ENCODE assay signal across 11 cellular contexts in the genomic region with DNA sequence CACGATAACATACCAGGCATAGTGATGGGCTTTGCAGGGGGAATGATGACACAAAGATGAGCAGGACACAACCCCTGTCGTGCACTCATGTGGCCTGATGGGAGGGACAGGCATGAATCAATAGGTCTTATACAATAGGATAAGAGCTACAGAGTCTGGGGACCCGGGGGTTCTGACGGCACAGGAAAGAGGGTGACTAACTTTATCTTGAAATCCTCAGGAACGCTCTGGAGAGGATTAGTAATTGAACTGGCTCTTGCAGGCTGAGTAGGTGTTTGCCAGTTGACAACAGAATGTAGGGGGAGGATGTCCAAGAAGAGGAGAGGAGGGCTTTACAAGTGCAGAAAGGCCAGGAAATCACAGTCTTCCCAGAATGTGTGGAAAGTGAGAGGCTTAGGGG.
DNase-seq lines count a peak whose midpoint lies in the region; ATAC-seq, FAIRE-seq and TF ChIP-seq lines count a peak whose summit lies in the region.
"Had no signal": no experiment of that assay in that cellular context is flagged by ENCODE, and none has a peak within 500 bp of the region (broad histone marks: within the 10 kb centered on the region; RNA-seq: fewer than 3 reads in every experiment).

No MANE protein-coding gene starts in this region.

- H2AFZ ChIP-seq in keratinocyte (ENCODE audit: control insufficient read depth, low read length), result no peak overlapping the region

- TF ChIP-seq CTCF in astrocyte of the spinal cord (IDR thresholded peaks at IDR 0.05; ENCODE audit: low read depth, low read length) (no peak), keratinocyte (optimal IDR thresholded peaks at IDR 0.05 in 1 of 3, IDR thresholded peaks at IDR 0.05 in 1 of 3, conservative IDR thresholded peaks at IDR 0.05 in 1 of 3; ENCODE audit: extremely low read depth in 1 of 3, insufficient read depth in 2 of 3, low read length in 3 of 3) (no peak)

- no peak overlapping the region for H3K4me3 ChIP-seq in astrocyte of the spinal cord (ENCODE audit: low read depth, low read length)
- no peak overlapping the region for H3K4me3 ChIP-seq in keratinocyte (ENCODE audit: control insufficient read depth in 2 of 3, extremely low read depth in 1 of 3, insufficient read depth in 2 of 3, low read depth in 1 of 3, low read length in 3 of 3)

- in situ Hi-C loops in astrocyte of the spinal cord (cut with HindIII; ENCODE audit: low sequenced_read_pairs), result no loop called here

- no peak overlapping the region for H3K9ac ChIP-seq in keratinocyte (ENCODE audit: control insufficient read depth, extremely low read depth, insufficient read depth, low read length)

- ATAC-seq in HG03565 (IDR thresholded peaks at IDR 0.05; ENCODE audit: unreplicated experiment), result no peak
- ATAC-seq: stimulated activated effector memory CD8-positive, alpha-beta T cell treated with anti-CD3 and anti-CD28 coated beads, Interleukin-12 subunit alpha, Interleukin-12 subunit beta, amount 100 ng/mL, for 72 hours had no signal

- no peak for FAIRE-seq in keratinocyte (lab: Jason Lieb, UNC)

- no peaks in the 10 kb centered on the region for H3K9me1 ChIP-seq in keratinocyte (ENCODE audit: control insufficient read depth, extremely low read depth, insufficient read depth, low read length)

- H3K79me2 ChIP-seq in keratinocyte (ENCODE audit: control insufficient read depth, insufficient read depth, low read length), result no peaks in the 10 kb centered on the region

- dilution Hi-C loops in keratinocyte (cut with MboI; ENCODE audit: extremely low pct_ligation_motif_present, low sequenced_read_pairs), result no loop called here

- peak; percentile 94 for DNase-seq in A172 (ENCODE audit: low spot score)
- DNase-seq in HK-2 (ENCODE audit: unreplicated experiment), result peak; percentile 67
- peak; percentile 76 for DNase-seq in astrocyte of the spinal cord (ENCODE audit: low read depth, low spot score)
- no peak for DNase-seq in keratinocyte (ENCODE audit: low read depth, low spot score)
- DNase-seq in NCI-H1092 treated with DMSO at 0.1 percent for 48 hours (lab: John Stamatoyannopoulos, UW), result no peak
- no peak for DNase-seq in OCI-M2 (lab: John Stamatoyannopoulos, UW; ENCODE audit: unreplicated experiment)
- DNase-seq in NCI-H446 treated with DMSO at 0.1 percent for 48 hours (lab: John Stamatoyannopoulos, UW), result no peak
- DNase-seq: activated CD4-positive, alpha-beta T cell treated with anti-CD3 and anti-CD28 coated beads for 48 hours; naive B cell had no signal

- H4K20me1 ChIP-seq in keratinocyte (ENCODE audit: control insufficient read depth, extremely low read depth, insufficient read depth, low read length), result no peaks in the 10 kb centered on the region

- no peaks in the 10 kb centered on the region for H3K27me3 ChIP-seq in keratinocyte (ENCODE audit: control insufficient read depth, extremely low read depth, insufficient read depth, low read length)

- no peaks in the 10 kb centered on the region for H3K9me3 ChIP-seq in keratinocyte (ENCODE audit: control insufficient read depth, low read depth, low read length)

- peaks cover 47% of the 10 kb centered on the region for H3K4me1 ChIP-seq in keratinocyte (ENCODE audit: control insufficient read depth, extremely low read depth, insufficient read depth, low read length)

- H3K27ac ChIP-seq in keratinocyte (ENCODE audit: control insufficient read depth, insufficient read depth, low read length), result peak overlapping the region; percentile 53

- H3K4me2 ChIP-seq in keratinocyte (ENCODE audit: control insufficient read depth, extremely low read depth, insufficient read depth, low read depth, low read length), result no peak overlapping the region

- no peaks in the 10 kb centered on the region for H3K36me3 ChIP-seq in keratinocyte (ENCODE audit: control insufficient read depth in 2 of 2, extremely low read depth in 1 of 2, insufficient read depth in 2 of 2, low read length in 2 of 2)

Comparison
In these comparisons a context has a peak if more than half of its experiments do, and no peak if none do; other contexts are left out.
1. DNase-seq: peak in A172 (single experiment), HK-2 (single experiment) and astrocyte of the spinal cord (single experiment); none in keratinocyte (single experiment), NCI-H1092 treated with DMSO at 0.1 percent for 48 hours (single experiment), OCI-M2 (single experiment) and NCI-H446 treated with DMSO at 0.1 percent for 48 hours (single experiment).